17 cellular contexts compared by ENCODE assay signal in genomic region chr19:10646781-10647180, GRCh38. TPM values are rescaled to one million over a fixed set of nuclear protein-coding genes. Genes with fewer than 3 reads are reported as not detected.
"Had no signal": no experiment of that assay in that cellular context is flagged by ENCODE, and none has a peak within 500 bp of the region (broad histone marks: within the 10 kb centered on the region; RNA-seq: fewer than 3 reads in every experiment).

No MANE protein-coding gene starts in this region.

- FAIRE-seq: urothelium cell line had no signal

- ATAC-seq: activated CD4-positive, alpha-beta T cell treated with anti-CD3 and anti-CD28 coated beads for 36 hours; activated CD8-positive, alpha-beta T cell treated with anti-CD3 and anti-CD28 coated beads for 36 hours; activated naive CD8-positive, alpha-beta T cell treated with anti-CD3 and anti-CD28 coated beads, Interleukin-2, amount 50 U/mL, for 24 hours; left lobe of liver; stimulated activated naive CD8-positive, alpha-beta T cell treated with anti-CD3 and anti-CD28 coated beads, Interleukin-15, Interleukin-2, amounts not matched to agents 100 U/mL and 50 U/mL, for 24 hours had no signal

- H3K9me3 Mint-ChIP-seq: activated CD8-positive, alpha-beta T cell treated with anti-CD3 and anti-CD28 coated beads for 36 hours; activated naive CD8-positive, alpha-beta T cell treated with anti-CD3 and anti-CD28 coated beads, Interleukin-2, amount 50 U/mL, for 24 hours; endodermal cell; memory B cell had no signal

- H3K27ac Mint-ChIP-seq: activated CD4-positive, alpha-beta T cell treated with anti-CD3 and anti-CD28 coated beads for 36 hours; activated CD8-positive, alpha-beta T cell treated with anti-CD3 and anti-CD28 coated beads for 36 hours; activated naive CD8-positive, alpha-beta T cell treated with anti-CD3 and anti-CD28 coated beads, Interleukin-2, amount 50 U/mL, for 24 hours; endodermal cell; memory B cell had no signal

- H3K4me3 Mint-ChIP-seq: activated CD4-positive, alpha-beta T cell treated with anti-CD3 and anti-CD28 coated beads for 36 hours; activated CD8-positive, alpha-beta T cell treated with anti-CD3 and anti-CD28 coated beads for 36 hours; activated naive CD8-positive, alpha-beta T cell treated with anti-CD3 and anti-CD28 coated beads, Interleukin-2, amount 50 U/mL, for 24 hours; endodermal cell; memory B cell had no signal

- DNase-seq: activated CD4-positive, alpha-beta T cell treated with anti-CD3 and anti-CD28 coated beads for 36 hours; activated CD8-positive, alpha-beta memory T cell treated with anti-CD3 and anti-CD28 coated beads, Interleukin-2, amount 50 U/mL, for 48 hours; activated CD8-positive, alpha-beta T cell treated with anti-CD3 and anti-CD28 coated beads for 36 hours; activated naive CD4-positive, alpha-beta T cell treated with Interleukin-2 at 50 U/mL for 16 hours; activated naive CD8-positive, alpha-beta T cell treated with anti-CD3 and anti-CD28 coated beads, Interleukin-2, amount 50 U/mL, for 24 hours; endodermal cell; erythroblast; stimulated activated CD4-positive, alpha-beta T cell treated with anti-CD3 and anti-CD28 coated beads, Interleukin-4, amount 100 ng/mL, for 1 hour; stimulated activated CD8-positive, alpha-beta memory T cell treated with anti-CD3 and anti-CD28 coated beads, Interleukin-4, amount 100 ng/mL, for 48 hours; stimulated activated naive CD8-positive, alpha-beta T cell treated with anti-CD3 and anti-CD28 coated beads, Interleukin-15, Interleukin-2, amounts not matched to agents 100 U/mL and 50 U/mL, for 24 hours had no signal

- H3K27me3 Mint-ChIP-seq: activated CD4-positive, alpha-beta T cell treated with anti-CD3 and anti-CD28 coated beads for 36 hours; activated CD8-positive, alpha-beta T cell treated with anti-CD3 and anti-CD28 coated beads for 36 hours; activated naive CD8-positive, alpha-beta T cell treated with anti-CD3 and anti-CD28 coated beads, Interleukin-2, amount 50 U/mL, for 24 hours; memory B cell had no signal

RNA-seq across cellular contexts. Expression of gene AP1M2, which starts 59.7 kb away (rescaled TPM):
- total RNA-seq: activated CD4-positive, alpha-beta T cell treated with anti-CD3 and anti-CD28 coated beads for 36 hours; activated CD8-positive, alpha-beta T cell treated with anti-CD3 and anti-CD28 coated beads for 36 hours; dermis microvascular lymphatic vessel endothelial cell; osteocyte; pulmonary artery endothelial cell; temporal lobe had no signal
